ENCODE assay signal across 1 cellular context in the genomic region with DNA sequence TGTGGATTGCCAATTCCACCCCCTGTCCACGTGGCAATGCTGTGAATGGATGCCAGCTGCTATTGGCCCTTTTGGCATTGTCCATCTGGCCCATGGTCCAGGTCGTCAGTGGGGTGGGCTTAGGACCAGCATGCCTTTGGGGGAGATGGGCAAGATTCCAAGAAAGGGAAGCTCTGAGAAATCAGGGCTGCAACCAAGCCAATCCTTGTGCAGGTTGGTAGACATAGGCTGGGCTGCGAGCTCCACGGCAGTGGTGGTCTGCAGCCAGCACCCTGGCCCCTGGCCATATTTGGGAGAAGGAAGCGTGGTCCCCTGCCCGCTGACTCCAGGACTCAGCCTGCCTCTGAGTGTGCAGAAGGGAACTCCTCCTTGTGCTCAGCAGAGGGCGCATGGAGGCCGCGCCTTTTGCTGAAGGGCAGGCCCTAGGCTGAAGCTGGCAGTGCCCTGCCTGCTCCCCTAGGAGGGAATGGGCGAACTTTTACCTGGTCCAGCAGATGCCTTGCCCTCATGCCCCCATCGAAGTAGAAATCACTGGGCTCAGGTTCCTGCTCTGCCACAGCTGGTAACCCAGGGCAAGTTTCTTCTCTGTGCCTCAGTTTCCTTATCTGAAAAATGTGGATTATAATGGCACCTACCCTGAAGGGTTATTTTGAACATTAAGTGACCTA.
A peak's percentile ranks its signal among the peaks of the same experiment; 100 is the strongest.
TF ChIP-seq lines count a peak whose summit lies in the region.

No MANE protein-coding gene starts in this region.

TF ChIP-seq in H1, 55 proteins besides CTCF, POLR2A, EP300 and RAD21 (continued from another document):
- 0 out of 4 replicates have a peak, but pooled peaks of 1 of the 2 experiments have one; percentile 32 for TF ChIP-seq SIN3A (conservative IDR thresholded peaks at IDR 0.05 in 1 of 2, IDR thresholded peaks at IDR 0.05 in 1 of 2; ENCODE audit: low read depth in 1 of 2, low read length in 2 of 2)
- TF ChIP-seq CBX5 (IDR thresholded peaks at IDR 0.05; ENCODE audit: low read depth, low read length): no peak
- no peak for TF ChIP-seq HDAC6 (IDR thresholded peaks at IDR 0.05; ENCODE audit: low read depth, low read length)
- TF ChIP-seq MAFK (IDR thresholded peaks at IDR 0.05; ENCODE audit: low read depth, low read length): no peak
- no peak for TF ChIP-seq SIRT6 (IDR thresholded peaks at IDR 0.05; ENCODE audit: low read length)
- no peak for TF ChIP-seq CBX8 (IDR thresholded peaks at IDR 0.05; ENCODE audit: borderline replicate concordance, low read depth, low read length)
- no peak for TF ChIP-seq RBBP5 (IDR thresholded peaks at IDR 0.05; ENCODE audit: borderline replicate concordance, low read depth, low read length)
TF ChIP-seq in H1: peak in this region for 5.
